ENCODE assay signal across 1 cellular context in the genomic region with DNA sequence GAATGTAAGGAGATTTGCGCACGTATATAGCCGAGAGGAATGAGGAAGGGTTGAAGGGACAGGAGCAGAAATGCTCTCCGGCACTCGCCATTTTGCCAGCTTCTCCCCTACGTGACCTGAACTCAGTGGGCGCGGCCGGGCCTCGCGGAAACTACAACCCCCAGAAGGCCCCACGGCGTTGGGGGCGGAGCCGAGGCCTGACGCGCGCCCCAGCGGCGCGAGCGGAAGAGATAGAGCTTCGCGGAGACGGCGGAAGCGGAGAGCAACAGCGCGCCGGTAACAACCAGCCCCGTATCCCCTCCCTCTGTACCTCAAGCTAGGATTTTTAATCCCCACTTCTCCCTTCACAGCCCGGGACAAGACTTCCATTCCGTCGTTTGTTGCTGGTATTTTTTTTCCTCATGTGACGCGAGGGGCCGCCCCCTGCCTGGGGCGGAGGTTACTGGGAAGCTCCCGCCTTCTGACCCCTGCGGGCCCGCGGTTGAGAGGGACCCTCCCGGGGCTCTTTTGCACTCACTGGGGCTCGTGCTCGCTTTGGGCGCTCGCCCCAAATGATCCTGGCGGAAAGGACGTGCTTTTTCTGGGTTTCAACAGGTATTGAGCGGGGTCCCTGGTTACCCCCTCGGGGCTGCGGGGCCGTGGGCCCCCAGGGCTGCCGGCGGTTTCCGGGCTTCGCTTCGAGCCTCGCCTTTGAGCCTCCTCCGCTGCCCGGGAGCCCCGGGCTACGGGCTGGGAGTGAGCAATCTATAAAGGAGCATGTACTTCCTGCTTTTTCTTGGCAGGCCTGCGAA.
A peak's percentile ranks its signal among the peaks of the same experiment; 100 is the strongest.
TF ChIP-seq lines count a peak whose summit lies in the region.

TSS of gene R3HCC1L (plus strand) at position 227 of the 791 bp plus-strand sequence. CDS start 73,458 bp downstream, outside the sequence.

TF ChIP-seq in K562, 482 proteins besides CTCF, POLR2A, EP300 and RAD21 (continued from another document and continues in another):
- TF ChIP-seq CCNT2 (IDR thresholded peaks at IDR 0.05; ENCODE audit: borderline replicate concordance, extremely low read depth, insufficient read length, low read depth, low read length) (no peak), SIN3A (IDR thresholded peaks at IDR 0.05; ENCODE audit: borderline replicate concordance in 2 of 2, control insufficient read depth in 1 of 2, low read depth in 2 of 2, low read length in 2 of 2) (no peak; a peak in 1 of 4 replicates), NR1H2 (CRISPR knock-in tag; IDR thresholded peaks at IDR 0.05) (no peak), RBBP5 (IDR thresholded peaks at IDR 0.05; ENCODE audit: borderline replicate concordance, insufficient read depth, low read length, poor library complexity, severe bottlenecking) (peak; percentile 79), ZC3H11A (IDR thresholded peaks at IDR 0.05; ENCODE audit: low read depth, low read length) (no peak), ZNF41 (CRISPR knock-in tag; conservative IDR thresholded peaks at IDR 0.05) (no peak), ZFP1 (CRISPR knock-in tag; IDR thresholded peaks at IDR 0.05) (no peak), HMG20B (CRISPR knock-in tag; IDR thresholded peaks at IDR 0.05) (no peak), SAFB2 (IDR thresholded peaks at IDR 0.05; ENCODE audit: borderline replicate concordance, low read depth, low read length, severe bottlenecking) (no peak), ATF7 (IDR thresholded peaks at IDR 0.05) (peak; percentile 83), NFATC3 (IDR thresholded peaks at IDR 0.05) (no peak), ZBTB5 (IDR thresholded peaks at IDR 0.05) (no peak), NFE2 (IDR thresholded peaks at IDR 0.05; ENCODE audit: low read depth) (no peak), ZNF449 (CRISPR knock-in tag; IDR thresholded peaks at IDR 0.05) (no peak), POLR2AphosphoS2 (IDR thresholded peaks at IDR 0.05; ENCODE audit: low read length) (no peak), CBX1 (IDR thresholded peaks at IDR 0.05; ENCODE audit: low read depth) (no peak), NCOA1 (IDR thresholded peaks at IDR 0.05; ENCODE audit: low read depth) (no peak), DMBX1 (CRISPR knock-in tag; IDR thresholded peaks at IDR 0.05; ENCODE audit: borderline replicate concordance) (no peak), EP400 (IDR thresholded peaks at IDR 0.05) (peak; percentile 68), HNRNPLL (IDR thresholded peaks at IDR 0.05; ENCODE audit: low read depth, low read length, poor library complexity, severe bottlenecking) (peak; percentile 93), ERF (CRISPR knock-in tag; IDR thresholded peaks at IDR 0.05) (no peak), SP2 (IDR thresholded peaks at IDR 0.05; ENCODE audit: extremely low read depth, low read depth, low read length, poor library complexity, severe bottlenecking) (no peak), ZBTB7A (IDR thresholded peaks at IDR 0.05; ENCODE audit: borderline replicate concordance, control insufficient read depth, low read depth, low read length) (peak; percentile 83), NR0B1 (IDR thresholded peaks at IDR 0.05; ENCODE audit: partially characterized antibody) (no peak), E2F3 (CRISPR knock-in tag; IDR thresholded peaks at IDR 0.05) (no peak), ZNF780A (CRISPR knock-in tag; IDR thresholded peaks at IDR 0.05) (no peak), CUX1 (CRISPR knock-in tag; IDR thresholded peaks at IDR 0.05) (no peak), NR2F6 (CRISPR knock-in tag; IDR thresholded peaks at IDR 0.05) (no peak), BRD9 (IDR thresholded peaks at IDR 0.05; ENCODE audit: low read depth, partially characterized antibody) (no peak), POLR2AphosphoS5 (IDR thresholded peaks at IDR 0.05; ENCODE audit: control insufficient read depth, insufficient read depth, low read depth, low read length) (peak; percentile 70)
- TF ChIP-seq, protein P1, sequence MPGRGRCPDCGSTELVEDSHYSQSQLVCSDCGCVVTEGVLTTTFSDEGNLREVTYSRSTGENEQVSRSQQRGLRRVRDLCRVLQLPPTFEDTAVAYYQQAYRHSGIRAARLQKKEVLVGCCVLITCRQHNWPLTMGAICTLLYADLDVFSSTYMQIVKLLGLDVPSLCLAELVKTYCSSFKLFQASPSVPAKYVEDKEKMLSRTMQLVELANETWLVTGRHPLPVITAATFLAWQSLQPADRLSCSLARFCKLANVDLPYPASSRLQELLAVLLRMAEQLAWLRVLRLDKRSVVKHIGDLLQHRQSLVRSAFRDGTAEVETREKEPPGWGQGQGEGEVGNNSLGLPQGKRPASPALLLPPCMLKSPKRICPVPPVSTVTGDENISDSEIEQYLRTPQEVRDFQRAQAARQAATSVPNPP (IDR thresholded peaks at IDR 0.05; ENCODE audit: borderline replicate concordance, insufficient read depth, insufficient read length), result no peak
- TF ChIP-seq, protein P2, sequence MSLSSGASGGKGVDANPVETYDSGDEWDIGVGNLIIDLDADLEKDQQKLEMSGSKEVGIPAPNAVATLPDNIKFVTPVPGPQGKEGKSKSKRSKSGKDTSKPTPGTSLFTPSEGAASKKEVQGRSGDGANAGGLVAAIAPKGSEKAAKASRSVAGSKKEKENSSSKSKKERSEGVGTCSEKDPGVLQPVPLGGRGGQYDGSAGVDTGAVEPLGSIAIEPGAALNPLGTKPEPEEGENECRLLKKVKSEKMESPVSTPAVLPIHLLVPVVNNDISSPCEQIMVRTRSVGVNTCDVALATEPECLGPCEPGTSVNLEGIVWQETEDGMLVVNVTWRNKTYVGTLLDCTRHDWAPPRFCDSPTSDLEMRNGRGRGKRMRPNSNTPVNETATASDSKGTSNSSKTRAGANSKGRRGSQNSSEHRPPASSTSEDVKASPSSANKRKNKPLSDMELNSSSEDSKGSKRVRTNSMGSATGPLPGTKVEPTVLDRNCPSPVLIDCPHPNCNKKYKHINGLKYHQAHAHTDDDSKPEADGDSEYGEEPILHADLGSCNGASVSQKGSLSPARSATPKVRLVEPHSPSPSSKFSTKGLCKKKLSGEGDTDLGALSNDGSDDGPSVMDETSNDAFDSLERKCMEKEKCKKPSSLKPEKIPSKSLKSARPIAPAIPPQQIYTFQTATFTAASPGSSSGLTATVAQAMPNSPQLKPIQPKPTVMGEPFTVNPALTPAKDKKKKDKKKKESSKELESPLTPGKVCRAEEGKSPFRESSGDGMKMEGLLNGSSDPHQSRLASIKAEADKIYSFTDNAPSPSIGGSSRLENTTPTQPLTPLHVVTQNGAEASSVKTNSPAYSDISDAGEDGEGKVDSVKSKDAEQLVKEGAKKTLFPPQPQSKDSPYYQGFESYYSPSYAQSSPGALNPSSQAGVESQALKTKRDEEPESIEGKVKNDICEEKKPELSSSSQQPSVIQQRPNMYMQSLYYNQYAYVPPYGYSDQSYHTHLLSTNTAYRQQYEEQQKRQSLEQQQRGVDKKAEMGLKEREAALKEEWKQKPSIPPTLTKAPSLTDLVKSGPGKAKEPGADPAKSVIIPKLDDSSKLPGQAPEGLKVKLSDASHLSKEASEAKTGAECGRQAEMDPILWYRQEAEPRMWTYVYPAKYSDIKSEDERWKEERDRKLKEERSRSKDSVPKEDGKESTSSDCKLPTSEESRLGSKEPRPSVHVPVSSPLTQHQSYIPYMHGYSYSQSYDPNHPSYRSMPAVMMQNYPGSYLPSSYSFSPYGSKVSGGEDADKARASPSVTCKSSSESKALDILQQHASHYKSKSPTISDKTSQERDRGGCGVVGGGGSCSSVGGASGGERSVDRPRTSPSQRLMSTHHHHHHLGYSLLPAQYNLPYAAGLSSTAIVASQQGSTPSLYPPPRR (CRISPR knock-in tag; IDR thresholded peaks at IDR 0.05; ENCODE audit: borderline replicate concordance), result no peak
- TF ChIP-seq, protein P3, sequence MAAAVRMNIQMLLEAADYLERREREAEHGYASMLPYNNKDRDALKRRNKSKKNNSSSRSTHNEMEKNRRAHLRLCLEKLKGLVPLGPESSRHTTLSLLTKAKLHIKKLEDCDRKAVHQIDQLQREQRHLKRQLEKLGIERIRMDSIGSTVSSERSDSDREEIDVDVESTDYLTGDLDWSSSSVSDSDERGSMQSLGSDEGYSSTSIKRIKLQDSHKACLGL (CRISPR knock-in tag; IDR thresholded peaks at IDR 0.05; ENCODE audit: borderline replicate concordance, poor library complexity, severe bottlenecking), result no peak
- TF ChIP-seq, protein P4, sequence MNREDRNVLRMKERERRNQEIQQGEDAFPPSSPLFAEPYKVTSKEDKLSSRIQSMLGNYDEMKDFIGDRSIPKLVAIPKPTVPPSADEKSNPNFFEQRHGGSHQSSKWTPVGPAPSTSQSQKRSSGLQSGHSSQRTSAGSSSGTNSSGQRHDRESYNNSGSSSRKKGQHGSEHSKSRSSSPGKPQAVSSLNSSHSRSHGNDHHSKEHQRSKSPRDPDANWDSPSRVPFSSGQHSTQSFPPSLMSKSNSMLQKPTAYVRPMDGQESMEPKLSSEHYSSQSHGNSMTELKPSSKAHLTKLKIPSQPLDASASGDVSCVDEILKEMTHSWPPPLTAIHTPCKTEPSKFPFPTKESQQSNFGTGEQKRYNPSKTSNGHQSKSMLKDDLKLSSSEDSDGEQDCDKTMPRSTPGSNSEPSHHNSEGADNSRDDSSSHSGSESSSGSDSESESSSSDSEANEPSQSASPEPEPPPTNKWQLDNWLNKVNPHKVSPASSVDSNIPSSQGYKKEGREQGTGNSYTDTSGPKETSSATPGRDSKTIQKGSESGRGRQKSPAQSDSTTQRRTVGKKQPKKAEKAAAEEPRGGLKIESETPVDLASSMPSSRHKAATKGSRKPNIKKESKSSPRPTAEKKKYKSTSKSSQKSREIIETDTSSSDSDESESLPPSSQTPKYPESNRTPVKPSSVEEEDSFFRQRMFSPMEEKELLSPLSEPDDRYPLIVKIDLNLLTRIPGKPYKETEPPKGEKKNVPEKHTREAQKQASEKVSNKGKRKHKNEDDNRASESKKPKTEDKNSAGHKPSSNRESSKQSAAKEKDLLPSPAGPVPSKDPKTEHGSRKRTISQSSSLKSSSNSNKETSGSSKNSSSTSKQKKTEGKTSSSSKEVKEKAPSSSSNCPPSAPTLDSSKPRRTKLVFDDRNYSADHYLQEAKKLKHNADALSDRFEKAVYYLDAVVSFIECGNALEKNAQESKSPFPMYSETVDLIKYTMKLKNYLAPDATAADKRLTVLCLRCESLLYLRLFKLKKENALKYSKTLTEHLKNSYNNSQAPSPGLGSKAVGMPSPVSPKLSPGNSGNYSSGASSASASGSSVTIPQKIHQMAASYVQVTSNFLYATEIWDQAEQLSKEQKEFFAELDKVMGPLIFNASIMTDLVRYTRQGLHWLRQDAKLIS (CRISPR knock-in tag; IDR thresholded peaks at IDR 0.05), result 0 out of 2 replicates have a peak, but pooled peaks have one; percentile 42
